In the genomic region with DNA sequence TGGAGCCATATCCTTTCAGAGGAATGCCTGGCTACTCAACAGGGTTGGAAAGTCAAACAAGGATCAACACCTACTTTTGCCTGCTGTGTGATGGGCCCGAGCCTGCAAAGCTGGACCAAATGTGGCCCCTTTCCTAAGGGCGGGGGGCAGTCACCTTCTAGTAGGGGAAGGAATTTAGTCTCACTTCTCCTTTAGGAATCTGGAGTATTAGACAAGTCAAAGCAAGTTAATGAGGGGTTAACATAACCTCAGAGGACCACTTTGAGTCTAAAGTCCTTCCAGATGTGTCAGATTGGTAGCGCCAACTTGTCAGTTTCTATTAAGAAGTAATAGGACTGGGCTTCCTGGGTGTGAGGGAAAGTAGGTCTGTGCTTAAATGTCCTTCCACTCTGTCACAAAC, we compare ENCODE assay signal across 26 cellular contexts. TPM values are rescaled to one million over a fixed set of nuclear protein-coding genes. Genes with fewer than 3 reads are reported as not detected.
DNase-seq lines count a peak whose midpoint lies in the region; ATAC-seq, FAIRE-seq and TF ChIP-seq lines count a peak whose summit lies in the region.
"Had no signal": no experiment of that assay in that cellular context is flagged by ENCODE, and none has a peak within 500 bp of the region (broad histone marks: within the 10 kb centered on the region; RNA-seq: fewer than 3 reads in every experiment).

No MANE protein-coding gene starts in this region.

- no peaks in the 10 kb centered on the region for H3K27me3 ChIP-seq in heart left ventricle
- no peaks in the 10 kb centered on the region for H3K27me3 ChIP-seq in GM12878 (replicated peaks in 1 of 2; ENCODE audit: control insufficient read depth in 2 of 2, insufficient read depth in 2 of 2, low read length in 1 of 2)
- H3K27me3 ChIP-seq in stomach = no peaks in the 10 kb centered on the region
- H3K27me3 ChIP-seq: hepatocyte, neural progenitor cell had no signal

- H4K20me1 ChIP-seq in GM12878 (ENCODE audit: control insufficient read depth, insufficient read depth) = no peaks in the 10 kb centered on the region

- CTCF ChIA-PET in GM12878 (lab: Yijun Ruan, JAX) = interaction anchor here (0.8 to 3.7 kb wide), 4 partner anchors 12 to 674 kb away, joined by 3 to 53 read pairs (median 4); no protein-coding TSS in a partner anchor

- H3K4me1 ChIP-seq in heart left ventricle (peaks cover 0 to 73% (median 26%) of the 10 kb centered on the region in 12 donors), GM12878 (ENCODE audit: control insufficient read depth, insufficient read depth, low read length) (peaks cover 25% of the 10 kb centered on the region), stomach (peaks cover 9 to 78% (median 51%) of the 10 kb centered on the region in 4 donors)
- H3K4me1 ChIP-seq: neural progenitor cell had no signal

- peaks cover 13% of the 10 kb centered on the region for H3K36me3 Mint-ChIP-seq in mesothelial cell of epicardium

- in situ Hi-C loops in GM12878 (cut with MboI) = no loop called here

- no peak for FAIRE-seq in GM12878 (lab: Jason Lieb, UNC)
- FAIRE-seq: A204.1, astrocyte, urothelium cell line had no signal

- H3K9me3 ChIP-seq in heart left ventricle (no peaks in the 10 kb centered on the region), GM12878 (replicated peaks; ENCODE audit: control insufficient read depth, insufficient read depth, low read length) (no peaks in the 10 kb centered on the region), stomach (no peaks in the 10 kb centered on the region)
- H3K9me3 ChIP-seq: SK-N-SH had no signal

- no peak overlapping the region for H3K4me3 Mint-ChIP-seq in mesothelial cell of epicardium
- H3K4me3 Mint-ChIP-seq: activated B cell treated with CpG ODN at 0.5 μM for 24 hours, B cell, GM23338, neural progenitor cell had no signal

- H2AFZ ChIP-seq in GM12878 (ENCODE audit: control insufficient read depth, low read depth, low read length) = no peak overlapping the region
- H2AFZ ChIP-seq: GM23338, hepatocyte, neural progenitor cell had no signal

- H3K4me2 ChIP-seq in GM12878 (ENCODE audit: control insufficient read depth, insufficient read depth) = peak overlapping the region; percentile 28
- H3K4me2 ChIP-seq: GM23338, hepatocyte, neural progenitor cell, SK-N-SH had no signal

- H3K4me1 Mint-ChIP-seq in mesothelial cell of epicardium = peaks cover 27% of the 10 kb centered on the region

- no peak for DNase-seq in heart left ventricle
- no peak for DNase-seq in Right ventricle myocardium superior
- DNase-seq in GM12878 (ENCODE audit: low read depth, low spot score) = no peak
- DNase-seq in mesothelial cell of epicardium (ENCODE audit: low spot score in 2 of 2, unreplicated experiment in 2 of 2) = no peak
- DNase-seq in stomach = no peak
- DNase-seq in NCI-H69 (lab: John Stamatoyannopoulos, UW) = no peak
- DNase-seq in amygdala (lab: John Stamatoyannopoulos, UW) = no peak
- DNase-seq: activated B cell treated with CpG ODN at 0.5 μM for 24 hours; cerebellar nuclear complex; NCI-H1436; NCI-H524; NK-92 treated with Interleukin-12 subunit alpha and Interleukin-12 subunit beta, amount 100 ng/mL, for 24 hours; SK-N-SH; stimulated activated CD4-positive, alpha-beta T cell treated with anti-CD3 and anti-CD28 coated beads, Interleukin-1b, Interleukin-23, amount 100 ng/mL, for 48 hours had no signal

- intact Hi-C loops in heart left ventricle (cut with DNase I) (no loop called here), Right ventricle myocardium superior (cut with DNase I) (no loop called here), GM12878 (cut with micrococcal nuclease; ENCODE audit: unreplicated experiment) (no loop called here), stomach (cut with DNase I; ENCODE audit: low total_unique reads) (no loop called here)

- peaks cover 0 to 3% (median 0%) of the 10 kb centered on the region in 9 donors for H3K36me3 ChIP-seq in heart left ventricle
- H3K36me3 ChIP-seq in GM12878 (ENCODE audit: control insufficient read depth in 2 of 2, insufficient read depth in 2 of 2, low read length in 1 of 2) = peaks cover 0 to 8% of the 10 kb centered on the region in 2 experiments; a peak in 1 of 4 replicates
- H3K36me3 ChIP-seq in stomach = peaks cover 0 to 10% (median 4%) of the 10 kb centered on the region in 4 donors
- H3K36me3 ChIP-seq: neural progenitor cell had no signal

- SMC1A ChIA-PET in GM12878 (lab: Charles Lee; ENCODE audit: uncharacterized antibody, unreplicated experiment) = interaction anchor here (1.4 to 8.7 kb wide), 5 partner anchors 8 to 21 kb away, joined by 3 to 97 read pairs (median 5); a partner anchor contains a TSS

- 90 to 100% (median 95%) methylated on average over 3 of the region's 3 CpGs for WGBS in heart left ventricle, 4 donors
- WGBS in GM12878 (ENCODE audit: insufficient coverage, insufficient replicate concordance, low lambda C conversion rate, missing lambda C conversion rate) = 71% methylated on average over 3 of the region's 3 CpGs
- WGBS in stomach, 5 donors = 74 to 87% (median 81%) methylated on average over 3 of the region's 3 CpGs

- ATAC-seq in heart left ventricle (no peak), Right ventricle myocardium superior (ENCODE audit: poor library complexity) (no peak), GM12878 (peak; percentile 21), HG03159 (IDR thresholded peaks at IDR 0.05; ENCODE audit: unreplicated experiment) (no peak)
- ATAC-seq: GM23338 had no signal

- TF ChIP-seq POLR2A in heart left ventricle (IDR thresholded peaks at IDR 0.05) (no peak), GM12878 (IDR thresholded peaks at IDR 0.05; ENCODE audit: low read depth, low read length) (no peak), stomach (IDR thresholded peaks at IDR 0.05) (no peak)

- no peaks in the 10 kb centered on the region for H3K27me3 Mint-ChIP-seq in mesothelial cell of epicardium (ENCODE audit: low read depth)
- H3K27me3 Mint-ChIP-seq: activated B cell treated with CpG ODN at 0.5 μM for 24 hours; activated naive CD4-positive, alpha-beta T cell treated with anti-CD3 and anti-CD28 coated beads, Interleukin-2, amount 50 U/mL, for 24 hours; B cell had no signal

- TF ChIP-seq EP300 in GM12878 (IDR thresholded peaks at IDR 0.05; ENCODE audit: borderline replicate concordance in 1 of 2, control insufficient read depth in 1 of 2, low read depth in 2 of 2, low read length in 2 of 2) = 0 out of 4 replicates have a peak, but pooled peaks of 1 of the 2 experiments have one; percentile 15
- no peak for TF ChIP-seq EP300 in stomach (IDR thresholded peaks at IDR 0.05)

- H3K9ac ChIP-seq in GM12878 (ENCODE audit: control insufficient read depth, insufficient read depth, low read length) = no peak overlapping the region
- H3K9ac ChIP-seq: neural progenitor cell, SK-N-SH had no signal

- no TSS peak for BruUV-seq in GM12878 (replicated peaks; lab: Mats Ljungman, UMichigan)

- no peak for TF ChIP-seq CTCF in heart left ventricle (IDR thresholded peaks at IDR 0.05)
- TF ChIP-seq CTCF in GM12878 (IDR thresholded peaks at IDR 0.05 in 2 of 3, conservative IDR thresholded peaks at IDR 0.05 in 1 of 3; ENCODE audit: control insufficient read depth in 2 of 3, extremely low read depth in 1 of 3, insufficient read depth in 1 of 3, low read depth in 3 of 3, low read length in 3 of 3) = no peak
- no peak for TF ChIP-seq CTCF in mesothelial cell of epicardium (IDR thresholded peaks at IDR 0.05; ENCODE audit: unreplicated experiment)
- TF ChIP-seq CTCF in stomach (IDR thresholded peaks at IDR 0.05) = no peak

- TF ChIP-seq RAD21 in GM12878 (IDR thresholded peaks at IDR 0.05; ENCODE audit: insufficient read depth, low read depth, low read length) = no peak

- H3K4me3 ChIP-seq in heart left ventricle (no peak overlapping the region), GM12878 (no peak overlapping the region), stomach (no peak overlapping the region)
- H3K4me3 ChIP-seq: GM23338, hepatocyte, neural progenitor cell had no signal

- POLR2A ChIA-PET in GM12878 (lab: Charles Lee) = interaction anchor here (1.2 to 5.5 kb wide), 4 partner anchors 12 to 221 kb away, joined by 3 to 62 read pairs (median 6); a partner anchor contains a TSS

- RAD21 ChIA-PET in GM12878 (lab: Charles Lee; ENCODE audit: unreplicated experiment) = interaction anchor here (1.1 to 4.0 kb wide), 7 partner anchors 9 to 140 kb away, joined by 3 to 39 read pairs (median 5); no protein-coding TSS in a partner anchor

- H3K27ac ChIP-seq in heart left ventricle (peak overlapping the region in 10 of 12 donors; percentile 12 to 63 (median 52)), GM12878 (ENCODE audit: control insufficient read depth, insufficient read depth) (peak overlapping the region; percentile 63), stomach (peak overlapping the region; percentile 20 to 60 (median 48))
- H3K27ac ChIP-seq: hepatocyte, neural progenitor cell had no signal

- no peaks in the 10 kb centered on the region for H3K9me3 Mint-ChIP-seq in mesothelial cell of epicardium
- H3K9me3 Mint-ChIP-seq: activated B cell treated with CpG ODN at 0.5 μM for 24 hours; activated naive CD4-positive, alpha-beta T cell treated with anti-CD3 and anti-CD28 coated beads, Interleukin-2, amount 50 U/mL, for 24 hours; activated T-helper 1 cell treated with anti-CD3 and anti-CD28 coated beads, Interleukin-12 subunit alpha, Interleukin-12 subunit beta, Interleukin-2, Interleukin-4 antibody, amounts not matched to agents 30 ng/mL and 10 ng/mL and 1 ng/mL, durations not matched to agents 14 hours and 24 hours and 36 hours had no signal

- peak overlapping the region; percentile 47 for H3K27ac Mint-ChIP-seq in mesothelial cell of epicardium
- H3K27ac Mint-ChIP-seq: activated B cell treated with CpG ODN at 0.5 μM for 24 hours; activated naive CD4-positive, alpha-beta T cell treated with anti-CD3 and anti-CD28 coated beads, Interleukin-2, amount 50 U/mL, for 24 hours; GM23338; neural progenitor cell had no signal

- peaks cover 73% of the 10 kb centered on the region for H3K79me2 ChIP-seq in GM12878 (ENCODE audit: control insufficient read depth, insufficient read depth, low read length)

RNA-seq across cellular contexts. Expression of a gene that starts 6.8 kb away (rescaled TPM):
- total RNA-seq in heart left ventricle (10 to 100 TPM; 23.8 to 87.3 (median 30.7) TPM), Right ventricle myocardium superior (24.4 TPM), GM12878 (2014; rRNA removed) (76.8 and 77.9 TPM in 2 replicates), GM12878 (2014; rRNA removed; fragmentation: Illumina TruSeq; extraction: Trizol) (66.7 and 68.5 TPM in 2 replicates), GM12878 (2021) (55.5 and 62.2 TPM in 2 replicates), mesothelial cell of epicardium (53.6 TPM in 3 replicates), stomach (10 to 100 TPM; 29.5 to 57.4 (median 45.5) TPM)
- polyA plus RNA-seq in heart left ventricle (10 to 100 TPM; 34.8 to 52.5 TPM), GM12878 (2011; rRNA removed) (119 and 121 TPM in 2 replicates), GM12878 (2014; fragmentation: Illumina TruSeq; extraction: Trizol) (46.3 and 58.0 TPM in 2 replicates), GM12878 (2014; fragmentation: Nextera tagmentation; extraction: Ambion mirVana) (100 to 1,000 TPM; 159 to 193 TPM), GM12878 (2014; rRNA removed) (71.9 and 72.6 TPM in 2 replicates), GM12878 (2016; fragmentation: Nextera tagmentation; extraction: Ambion mirVana) (10 to 100 TPM; 88.9 to 94.5 TPM), stomach (10 to 100 TPM; 34.9 to 46.2 (median 39.7) TPM)
- 100 and 127 TPM in 2 replicates for total RNA-seq in GM12878 (2013; cell fraction: nucleolus; rRNA removed)
- 63.3 TPM for polyA plus RNA-seq in GM12878 (2011; ENCODE audit: low read depth)
- 70.9 and 86.3 TPM in 2 replicates for polyA plus RNA-seq in GM12878 (2011; cell fraction: cytosol; rRNA removed)
- polyA plus RNA-seq in GM12878 (2011; cell fraction: nucleus; rRNA removed) = 84.9 and 86.2 TPM in 2 replicates
- 60.1 and 67.1 TPM in 2 replicates for polyA plus RNA-seq in GM12878 (2012)
- polyA minus RNA-seq in GM12878 (2011; rRNA and poly(A)+ RNA removed) = 70.0 and 75.6 TPM in 2 replicates
- polyA minus RNA-seq in GM12878 (2011; cell fraction: cytosol; rRNA and poly(A)+ RNA removed) = 13.4 and 16.3 TPM in 2 replicates
- polyA minus RNA-seq in GM12878 (2011; cell fraction: nucleus; rRNA and poly(A)+ RNA removed) = 34.9 and 60.0 TPM in 2 replicates

RNA-seq across cellular contexts. Expression of a gene that starts 6.8 kb away (rescaled TPM):
- 10 to 100 TPM; 40.5 to 94.7 (median 52.7) TPM for total RNA-seq in heart left ventricle
- 10 to 100 TPM; 17.9 to 54.0 TPM for polyA plus RNA-seq in heart left ventricle
- total RNA-seq in Right ventricle myocardium superior = 35.6 TPM
- total RNA-seq in GM12878 (2013; cell fraction: nucleolus; rRNA removed) = 56.2 and 56.3 TPM in 2 replicates
- 46.5 and 46.9 TPM in 2 replicates for total RNA-seq in GM12878 (2014; rRNA removed)
- 29.6 and 32.1 TPM in 2 replicates for total RNA-seq in GM12878 (2014; rRNA removed; fragmentation: Illumina TruSeq; extraction: Trizol)
- total RNA-seq in GM12878 (2021) = 40.0 and 42.6 TPM in 2 replicates
- 11.9 TPM for polyA plus RNA-seq in GM12878 (2011; ENCODE audit: low read depth)
- polyA plus RNA-seq in GM12878 (2011; rRNA removed) = 56.5 and 79.1 TPM in 2 replicates
- polyA plus RNA-seq in GM12878 (2011; cell fraction: cytosol; rRNA removed) = 87.6 and 105 TPM in 2 replicates
- polyA plus RNA-seq in GM12878 (2011; cell fraction: nucleus; rRNA removed) = 50.4 and 58.3 TPM in 2 replicates
- polyA plus RNA-seq in GM12878 (2012) = 19.2 and 21.2 TPM in 2 replicates
- polyA plus RNA-seq in GM12878 (2014; fragmentation: Illumina TruSeq; extraction: Trizol) = 40.3 and 47.8 TPM in 2 replicates
- polyA plus RNA-seq in GM12878 (2014; fragmentation: Nextera tagmentation; extraction: Ambion mirVana) = 1 to 10 TPM; 6.8 to 7.4 TPM
- 38.1 and 41.5 TPM in 2 replicates for polyA plus RNA-seq in GM12878 (2014; rRNA removed)
- polyA plus RNA-seq in GM12878 (2016; fragmentation: Nextera tagmentation; extraction: Ambion mirVana) = 10 to 100 TPM; 39.4 to 42.1 TPM
- polyA minus RNA-seq in GM12878 (2011; rRNA and poly(A)+ RNA removed) = 190 TPM in 2 replicates
- polyA minus RNA-seq in GM12878 (2011; cell fraction: cytosol; rRNA and poly(A)+ RNA removed) = 25.6 and 27.0 TPM in 2 replicates
- 24.4 and 43.5 TPM in 2 replicates for polyA minus RNA-seq in GM12878 (2011; cell fraction: nucleus; rRNA and poly(A)+ RNA removed)
- 63.7 to 74.5 TPM (median 64.8 TPM) in 3 replicates for total RNA-seq in mesothelial cell of epicardium
- total RNA-seq in stomach = 100 to 1,000 TPM in 1 of 5 donors, 10 to 100 TPM in 4; 77.2 to 140 (median 78.8) TPM
- 10 to 100 TPM; 29.8 to 60.2 (median 33.7) TPM for polyA plus RNA-seq in stomach

RNA-seq across cellular contexts. Expression of a gene that starts 43.3 kb away (rescaled TPM):
- total RNA-seq in heart left ventricle (100 to 1,000 TPM in 2 of 9 donors, 10 to 100 TPM in 7; 34.8 to 131 (median 71.3) TPM), Right ventricle myocardium superior (78.6 TPM), GM12878 (2014; rRNA removed) (0.11 TPM in 1 of 2 replicates, not detected in the other), GM12878 (2014; rRNA removed; fragmentation: Illumina TruSeq; extraction: Trizol) (not detected in 2 replicates), GM12878 (2021) (0.23 TPM in 1 of 2 replicates, not detected in the other), mesothelial cell of epicardium (0.60 to 1.2 TPM (median 0.66 TPM) in 3 replicates), stomach (100 to 1,000 TPM in 1 of 5 donors, 10 to 100 TPM in 2, not detected in 2; 25.4 to 199 (median 73.6) TPM)
- polyA plus RNA-seq in heart left ventricle (100 to 1,000 TPM; 114 to 205 TPM), GM12878 (2011; rRNA removed) (not detected in 2 replicates), GM12878 (2014; fragmentation: Illumina TruSeq; extraction: Trizol) (not detected in 2 replicates), GM12878 (2014; fragmentation: Nextera tagmentation; extraction: Ambion mirVana) (not detected), GM12878 (2014; rRNA removed) (0.13 TPM in 1 of 2 replicates, not detected in the other), GM12878 (2016; fragmentation: Nextera tagmentation; extraction: Ambion mirVana) (not detected), stomach (10 to 100 TPM; 16.7 to 29.7 (median 24.0) TPM)
- not detected in 2 replicates for total RNA-seq in GM12878 (2013; cell fraction: nucleolus; rRNA removed)
- not detected for polyA plus RNA-seq in GM12878 (2011; ENCODE audit: low read depth)
- 0.12 and 0.15 TPM in 2 replicates for polyA plus RNA-seq in GM12878 (2011; cell fraction: cytosol; rRNA removed)
- 0.51 and 0.82 TPM in 2 replicates for polyA plus RNA-seq in GM12878 (2011; cell fraction: nucleus; rRNA removed)
- not detected in 2 replicates for polyA plus RNA-seq in GM12878 (2012)
- polyA minus RNA-seq in GM12878 (2011; rRNA and poly(A)+ RNA removed) = not detected in 2 replicates
- not detected in 2 replicates for polyA minus RNA-seq in GM12878 (2011; cell fraction: cytosol; rRNA and poly(A)+ RNA removed)
- polyA minus RNA-seq in GM12878 (2011; cell fraction: nucleus; rRNA and poly(A)+ RNA removed) = 0.24 and 0.77 TPM in 2 replicates
- total RNA-seq: activated B cell treated with CpG ODN at 0.5 μM for 24 hours; activated T-helper 1 cell treated with anti-CD3 and anti-CD28 coated beads, Interleukin-12 subunit alpha, Interleukin-12 subunit beta, Interleukin-2, Interleukin-4 antibody, amounts not matched to agents 30 ng/mL and 10 ng/mL and 1 ng/mL, durations not matched to agents 14 hours and 24 hours and 36 hours; B cell; G401; GM23338; HT-29 had no signal
- polyA plus RNA-seq: GM23338 had no signal
